8 cellular contexts compared by ENCODE assay signal in genomic region chr17:12667299-12667958, GRCh38. TPM values are rescaled to one million over a fixed set of nuclear protein-coding genes. Genes with fewer than 3 reads are reported as not detected.
DNase-seq lines count a peak whose midpoint lies in the region; ATAC-seq and TF ChIP-seq lines count a peak whose summit lies in the region.

No MANE protein-coding gene starts in this region.

- peaks cover 28% of the 10 kb centered on the region for H3K27me3 Mint-ChIP-seq in activated CD4-positive, alpha-beta T cell treated with anti-CD3 and anti-CD28 coated beads for 36 hours

- no peak overlapping the region for H3K4me3 ChIP-seq in GM06990 (replicated peaks; ENCODE audit: low read depth, low read length)

- intact Hi-C loops in activated CD4-positive, alpha-beta T cell treated with anti-CD3 and anti-CD28 coated beads for 36 hours (cut with DNase I, micrococcal nuclease), result loop anchor here in 1 of 2 experiments (2.0 to 5.0 kb wide), 3 partner anchors 50 to 411 kb away; no protein-coding TSS in a partner anchor

- ATAC-seq in activated CD4-positive, alpha-beta T cell treated with anti-CD3 and anti-CD28 coated beads for 36 hours, result no peak
- ATAC-seq in HG03175 (IDR thresholded peaks at IDR 0.05; ENCODE audit: unreplicated experiment) (no peak), GM21737 (IDR thresholded peaks at IDR 0.05; ENCODE audit: unreplicated experiment) (no peak)

- H3K36me3 ChIP-seq in GM06990 (ENCODE audit: control insufficient read depth, insufficient read depth, low read length), result no peaks in the 10 kb centered on the region

- H3K27ac Mint-ChIP-seq in activated CD4-positive, alpha-beta T cell treated with anti-CD3 and anti-CD28 coated beads for 36 hours, result no peak overlapping the region

- no peaks in the 10 kb centered on the region for H3K4me1 Mint-ChIP-seq in activated CD4-positive, alpha-beta T cell treated with anti-CD3 and anti-CD28 coated beads for 36 hours

- no peaks in the 10 kb centered on the region for H3K36me3 Mint-ChIP-seq in activated CD4-positive, alpha-beta T cell treated with anti-CD3 and anti-CD28 coated beads for 36 hours (ENCODE audit: low read depth)

- H3K27me3 ChIP-seq in GM06990 (replicated peaks; ENCODE audit: control insufficient read depth, insufficient read depth, low read length), result peaks cover 1% of the 10 kb centered on the region

- no peaks in the 10 kb centered on the region for H3K9me3 Mint-ChIP-seq in activated CD4-positive, alpha-beta T cell treated with anti-CD3 and anti-CD28 coated beads for 36 hours (ENCODE audit: low read depth)

- POLR2A ChIA-PET in activated CD4-positive, alpha-beta T cell treated with anti-CD3 and anti-CD28 coated beads for 36 hours (lab: Charles Lee), result no interaction called here

- no peak overlapping the region for H3K4me3 Mint-ChIP-seq in activated CD4-positive, alpha-beta T cell treated with anti-CD3 and anti-CD28 coated beads for 36 hours

- TF ChIP-seq CTCF in GM06990 (IDR thresholded peaks at IDR 0.05; ENCODE audit: insufficient read depth, low read length, poor library complexity, severe bottlenecking), result peak; percentile 45

- CTCF ChIA-PET in activated CD4-positive, alpha-beta T cell treated with anti-CD3 and anti-CD28 coated beads for 36 hours (lab: Charles Lee), result interaction anchor here (0.6 to 2.1 kb wide), 6 partner anchors 9 to 454 kb away, joined by 3 to 6 read pairs (median 3); no protein-coding TSS in a partner anchor

- DNase-seq in GM06990 (ENCODE audit: extremely low read depth, insufficient read length) (peak; percentile 17), NCI-H345 (lab: John Stamatoyannopoulos, UW) (peak; percentile 47), ecto neural progenitor cell (ENCODE audit: low spot score) (peak; percentile 69), mucosa of gallbladder (ENCODE audit: low spot score) (peak; percentile 32), CD1c-positive myeloid dendritic cell (ENCODE audit: extremely low spot score) (no peak)
- no peak for DNase-seq in activated CD4-positive, alpha-beta T cell treated with anti-CD3 and anti-CD28 coated beads for 36 hours

RNA-seq across cellular contexts. Expression of gene MYOCD, which starts 1.7 kb away (rescaled TPM):
- total RNA-seq in mucosa of gallbladder, result 37.3 TPM
- total RNA-seq in activated CD4-positive, alpha-beta T cell treated with anti-CD3 and anti-CD28 coated beads for 36 hours, result not detected

Comparison
In these comparisons a context has a peak if more than half of its experiments do, and no peak if none do; other contexts are left out.
1. DNase-seq: peak in GM06990 (single experiment), NCI-H345 (single experiment), ecto neural progenitor cell (single experiment) and mucosa of gallbladder (single experiment); none in activated CD4-positive, alpha-beta T cell treated with anti-CD3 and anti-CD28 coated beads for 36 hours (single experiment) and CD1c-positive myeloid dendritic cell (single experiment).
2. RNA of gene MYOCD, which starts 1.7 kb away (total RNA-seq): 37.3 TPM in mucosa of gallbladder (single experiment); not detected in activated CD4-positive, alpha-beta T cell treated with anti-CD3 and anti-CD28 coated beads for 36 hours; every median in the first group is over 10 times any median in the second.